ENCODE assay signal across 15 cellular contexts in the genomic region with DNA sequence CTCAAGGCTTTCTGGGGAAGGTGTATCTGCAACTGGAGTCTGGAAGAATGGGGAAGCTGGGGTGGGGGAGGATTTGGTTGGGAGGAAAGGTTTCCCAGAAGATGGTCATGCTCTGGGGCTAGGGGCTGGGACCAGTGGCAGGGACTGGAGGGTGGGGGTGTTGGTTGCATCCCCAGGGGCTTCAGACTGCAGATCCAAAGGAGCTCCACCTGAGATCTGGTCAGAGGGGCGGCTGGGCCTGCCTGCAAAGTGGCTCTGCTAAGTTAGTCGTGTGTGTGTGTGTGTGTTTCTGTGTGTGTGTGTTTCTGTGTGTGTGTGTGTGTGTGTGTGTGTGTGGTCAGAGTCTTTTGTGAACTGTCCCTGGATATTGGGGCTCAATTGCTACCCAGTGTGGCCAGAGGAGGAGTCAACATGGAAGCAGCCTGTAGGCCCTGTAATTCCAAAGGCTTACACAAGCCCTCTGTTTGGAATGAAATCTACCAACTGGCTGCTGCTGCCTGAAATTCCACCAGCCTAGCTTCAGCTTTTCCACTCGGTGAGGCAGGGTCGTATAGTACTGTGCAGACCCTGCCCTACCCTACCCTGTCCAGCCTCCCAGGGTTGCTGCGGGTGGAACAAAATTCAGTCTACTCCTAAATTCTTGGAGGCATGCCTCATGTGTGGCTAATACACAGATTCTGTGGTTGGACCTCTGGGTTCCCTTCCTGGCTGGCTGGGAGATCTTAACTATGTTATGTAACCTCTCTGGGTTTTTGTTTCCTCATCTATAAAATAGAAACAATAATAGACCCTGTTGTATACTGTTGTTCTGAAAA. TPM values are rescaled to one million over a fixed set of nuclear protein-coding genes. Genes with fewer than 3 reads are reported as not detected.
DNase-seq lines count a peak whose midpoint lies in the region; ATAC-seq, FAIRE-seq and TF ChIP-seq lines count a peak whose summit lies in the region.
"Had no signal": no experiment of that assay in that cellular context is flagged by ENCODE, and none has a peak within 500 bp of the region (broad histone marks: within the 10 kb centered on the region; RNA-seq: fewer than 3 reads in every experiment).

No MANE protein-coding gene starts in this region.

- H3K4me3 ChIP-seq in IMR-90 (ENCODE audit: insufficient read depth, low read depth, low read length) (no peak overlapping the region), ascending aorta (peak overlapping the region; percentile 81 to 95), keratinocyte (ENCODE audit: control insufficient read depth in 2 of 3, extremely low read depth in 1 of 3, insufficient read depth in 2 of 3, low read depth in 1 of 3, low read length in 3 of 3) (no peak overlapping the region), stomach (peak overlapping the region in 1 of 4 donors; percentile 18)
- H3K4me3 ChIP-seq: left lung had no signal

- H3K9ac ChIP-seq in IMR-90 (ENCODE audit: low read depth, low read length) (no peak overlapping the region), keratinocyte (ENCODE audit: control insufficient read depth, extremely low read depth, insufficient read depth, low read length) (no peak overlapping the region)

- peak overlapping the region; percentile 17; the same call in 1 of the 2 replicates for H3K4me2 ChIP-seq in IMR-90 (ENCODE audit: low read depth, low read length)
- H3K4me2 ChIP-seq in keratinocyte (ENCODE audit: control insufficient read depth, extremely low read depth, insufficient read depth, low read depth, low read length) = no peak overlapping the region

- TF ChIP-seq CTCF in IMR-90 (conservative IDR thresholded peaks at IDR 0.05; ENCODE audit: low read depth, low read length) (no peak), ascending aorta (IDR thresholded peaks at IDR 0.05) (no peak), keratinocyte (optimal IDR thresholded peaks at IDR 0.05 in 1 of 3, IDR thresholded peaks at IDR 0.05 in 1 of 3, conservative IDR thresholded peaks at IDR 0.05 in 1 of 3; ENCODE audit: extremely low read depth in 1 of 3, insufficient read depth in 2 of 3, low read length in 3 of 3) (no peak), stomach (IDR thresholded peaks at IDR 0.05) (no peak), Calu3 (IDR thresholded peaks at IDR 0.05; ENCODE audit: unreplicated experiment) (no peak)

- H2BK20ac ChIP-seq in IMR-90 (ENCODE audit: low read depth, low read length) = no peak overlapping the region

- peak overlapping the region; percentile 1 for H2AFZ ChIP-seq in IMR-90 (replicated peaks; ENCODE audit: low read length, poor library complexity)
- H2AFZ ChIP-seq in keratinocyte (ENCODE audit: control insufficient read depth, low read length) = no peak overlapping the region

- TF ChIP-seq POLR2A in IMR-90 (IDR thresholded peaks at IDR 0.05; ENCODE audit: low read depth, low read length) (no peak), stomach (IDR thresholded peaks at IDR 0.05) (no peak)

- TF ChIP-seq EP300 in stomach (IDR thresholded peaks at IDR 0.05) = no peak

- H2BK120ac ChIP-seq in IMR-90 (ENCODE audit: low read depth, low read length) = no peak overlapping the region

- H2AK9ac ChIP-seq in IMR-90 (replicated peaks; ENCODE audit: low read depth, low read length, poor library complexity) = no peak overlapping the region

- peak overlapping the region; percentile 63 for H2AK5ac ChIP-seq in IMR-90 (ENCODE audit: low read depth, low read length)

- BruUV-seq in IMR-90 (replicated peaks; lab: Mats Ljungman, UMichigan) = no TSS peak
- no TSS peak for BruUV-seq in Calu3 (replicated peaks; lab: Mats Ljungman, UMichigan)

- WGBS in IMR-90 (ENCODE audit: extremely low coverage in 2 of 2, insufficient read length in 1 of 2), 2 experiments = 74% methylated on average over 3 of the region's 5 CpGs; no CpG with 5 or more reads in 1 of the 2 experiments
- WGBS in stomach, 5 donors = 42 to 65% (median 61%) methylated on average over 5 of the region's 5 CpGs

- H3K36me3 Mint-ChIP-seq in Calu3 (ENCODE audit: insufficient read depth, unreplicated experiment) = peaks cover 5% of the 10 kb centered on the region

- DNase-seq in IMR-90 = peak; percentile 59
- DNase-seq in ascending aorta (ENCODE audit: low spot score in 2 of 2) = no peak
- DNase-seq in keratinocyte (ENCODE audit: low read depth, low spot score) = no peak
- DNase-seq in stomach = no peak
- DNase-seq in Calu3 = no peak
- DNase-seq in cerebellar nuclear complex (lab: John Stamatoyannopoulos, UW) = no peak
- no peak for DNase-seq in SHP77 treated with DMSO at 0.1 percent for 48 hours (lab: John Stamatoyannopoulos, UW)
- DNase-seq in GDM1 (lab: John Stamatoyannopoulos, UW) = no peak
- DNase-seq: effector memory CD4-positive, alpha-beta T cell; H7; left lung; NCI-H1436 treated with DMSO at 0.1 percent for 48 hours; stimulated activated naive CD4-positive, alpha-beta T cell had no signal

- peak overlapping the region; percentile 23 for H2BK5ac ChIP-seq in IMR-90 (ENCODE audit: low read depth, low read length, poor library complexity, severe bottlenecking)

- H3K27ac Mint-ChIP-seq in Calu3 (ENCODE audit: unreplicated experiment) = no peak overlapping the region
- H3K27ac Mint-ChIP-seq: activated T-helper 2 cell treated with anti-CD3 and anti-CD28 coated beads, Interferon-gamma antibody, Interleukin-2, Interleukin-4, amounts not matched to agents 10 μg/mL and 5 μg/mL and 100 μg/mL, durations not matched to agents 14 hours and 24 hours and 36 hours had no signal

- H4K8ac ChIP-seq in IMR-90 (ENCODE audit: low read depth in 2 of 2, low read length in 2 of 2) = no peak overlapping the region

- in situ Hi-C loops in IMR-90 (cut with MboI; ENCODE audit: low sequenced_read_pairs) = no loop called here

- 0 out of 2 replicates have a peak overlapping the region, but pooled peaks have one; percentile 50 for H3K4ac ChIP-seq in IMR-90 (ENCODE audit: low read depth, low read length)

- no peak overlapping the region for H3K27ac ChIP-seq in IMR-90 (ENCODE audit: insufficient read depth, low read length)
- peak overlapping the region; percentile 96 to 99 for H3K27ac ChIP-seq in ascending aorta
- H3K27ac ChIP-seq in keratinocyte (ENCODE audit: control insufficient read depth, insufficient read depth, low read length) = no peak overlapping the region
- peak overlapping the region; percentile 0 to 94 (median 92) for H3K27ac ChIP-seq in stomach
- H3K27ac ChIP-seq: VCaP had no signal

- no peak overlapping the region for H3K23ac ChIP-seq in IMR-90 (ENCODE audit: low read depth, low read length)

- TF ChIP-seq RAD21 in IMR-90 (IDR thresholded peaks at IDR 0.05; ENCODE audit: low read length) = no peak

- H3K4me1 ChIP-seq in IMR-90 (ENCODE audit: control insufficient read depth, insufficient read depth, low read length) (peaks cover 56% of the 10 kb centered on the region), ascending aorta (peaks cover 42 to 71% of the 10 kb centered on the region in 2 donors), keratinocyte (ENCODE audit: control insufficient read depth, extremely low read depth, insufficient read depth, low read length) (peaks cover 27% of the 10 kb centered on the region), stomach (peaks cover 61 to 90% (median 84%) of the 10 kb centered on the region in 4 donors)

- H3K36me3 ChIP-seq in IMR-90 (ENCODE audit: control insufficient read depth, insufficient read depth, low read length) (0 out of 2 replicates have a peak, but pooled peaks cover 2% of the 10 kb centered on the region), ascending aorta (peaks cover 0 to 15% of the 10 kb centered on the region in 2 donors), keratinocyte (ENCODE audit: control insufficient read depth in 2 of 2, extremely low read depth in 1 of 2, insufficient read depth in 2 of 2, low read length in 2 of 2) (no peaks in the 10 kb centered on the region), stomach (no peaks in the 10 kb centered on the region)
- H3K36me3 ChIP-seq: left lung had no signal

- H3K14ac ChIP-seq in IMR-90 (replicated peaks; ENCODE audit: low read depth, low read length) = no peak overlapping the region

- H3K4me3 Mint-ChIP-seq in Calu3 (ENCODE audit: low read depth, unreplicated experiment) = no peak overlapping the region

- H3K27me3 ChIP-seq in IMR-90 (ENCODE audit: control insufficient read depth, insufficient read depth, low read length) (no peaks in the 10 kb centered on the region), ascending aorta (no peaks in the 10 kb centered on the region), keratinocyte (ENCODE audit: control insufficient read depth, extremely low read depth, insufficient read depth, low read length) (no peaks in the 10 kb centered on the region), stomach (peaks cover 0 to 6% (median 0%) of the 10 kb centered on the region in 3 donors)

- peaks cover 0 to 4% of the 10 kb centered on the region in 2 experiments; a peak in 2 of 4 replicates for H3K79me1 ChIP-seq in IMR-90 (ENCODE audit: low read depth in 1 of 2, low read length in 2 of 2)

- peak; percentile 25 for ATAC-seq in IMR-90 (ENCODE audit: low read depth)

- H2BK15ac ChIP-seq in IMR-90 (ENCODE audit: low read depth, low read length) = no peak overlapping the region

- H4K5ac ChIP-seq in IMR-90 (ENCODE audit: low read depth, low read length) = no peak overlapping the region

- CTCF ChIA-PET in IMR-90 (lab: Yijun Ruan, JAX) = interaction anchor here (1.0 kb wide), 1 partner anchor 13 kb away, joined by 3 read pairs; a partner anchor contains a TSS
- CTCF ChIA-PET in Calu3 (lab: Charles Lee) = interaction anchor here (0.6 kb wide), 1 partner anchor 14 kb away, joined by 3 read pairs; no protein-coding TSS in a partner anchor

- no peaks in the 10 kb centered on the region for H3K9me3 ChIP-seq in IMR-90 (ENCODE audit: control insufficient read depth, insufficient read depth, low read length)
- H3K9me3 ChIP-seq in ascending aorta = no peaks in the 10 kb centered on the region
- H3K9me3 ChIP-seq in keratinocyte (ENCODE audit: control insufficient read depth, low read depth, low read length) = no peaks in the 10 kb centered on the region
- no peaks in the 10 kb centered on the region for H3K9me3 ChIP-seq in stomach
- H3K9me3 ChIP-seq: left lung had no signal

- no peaks in the 10 kb centered on the region for H3K79me2 ChIP-seq in keratinocyte (ENCODE audit: control insufficient read depth, insufficient read depth, low read length)

- no peaks in the 10 kb centered on the region for H3K9me3 Mint-ChIP-seq in Calu3 (ENCODE audit: low read depth, unreplicated experiment)
- H3K9me3 Mint-ChIP-seq: activated T-helper 2 cell treated with anti-CD3 and anti-CD28 coated beads, Interferon-gamma antibody, Interleukin-2, Interleukin-4, amounts not matched to agents 10 μg/mL and 5 μg/mL and 100 μg/mL, durations not matched to agents 14 hours and 24 hours and 36 hours had no signal

- POLR2A ChIA-PET in IMR-90 (lab: Charles Lee; ENCODE audit: unreplicated experiment) = no interaction called here

- FAIRE-seq in keratinocyte (lab: Jason Lieb, UNC) = peak; percentile 57

- H3K18ac ChIP-seq in IMR-90 (ENCODE audit: low read depth, low read length) = no peak overlapping the region; the same call in 1 of the 2 replicates

- peaks cover 20% of the 10 kb centered on the region for H3K27me3 Mint-ChIP-seq in Calu3 (ENCODE audit: unreplicated experiment)

- no peak overlapping the region; the same call in 1 of the 2 replicates for H4K91ac ChIP-seq in IMR-90 (ENCODE audit: insufficient read depth, low read depth, low read length)

- intact Hi-C loops in IMR-90 (cut with micrococcal nuclease) = no loop called here
- intact Hi-C loops in ascending aorta (cut with DNase I) = loop anchor here (2.0 to 5.0 kb wide), 2 partner anchors 27 to 36 kb away; no protein-coding TSS in a partner anchor
- intact Hi-C loops in stomach (cut with DNase I; ENCODE audit: low total_unique reads) = no loop called here
- intact Hi-C loops in Calu3 (cut with micrococcal nuclease; ENCODE audit: unreplicated experiment) = no loop called here

- H3K56ac ChIP-seq in IMR-90 (ENCODE audit: extremely low read depth, insufficient read depth, low read length) = no peak overlapping the region

- dilution Hi-C loops in IMR-90 (cut with HindIII; ENCODE audit: low sequenced_read_pairs, unreplicated experiment) (no loop called here), keratinocyte (cut with MboI; ENCODE audit: extremely low pct_ligation_motif_present, low sequenced_read_pairs) (no loop called here)

- H3K4me1 Mint-ChIP-seq in Calu3 (ENCODE audit: low read depth, unreplicated experiment) = peaks cover 13% of the 10 kb centered on the region

- H3K9me1 ChIP-seq in IMR-90 (ENCODE audit: insufficient read depth, low read length) = peaks cover 17% of the 10 kb centered on the region
- no peaks in the 10 kb centered on the region for H3K9me1 ChIP-seq in keratinocyte (ENCODE audit: control insufficient read depth, extremely low read depth, insufficient read depth, low read length)

- H4K20me1 ChIP-seq in IMR-90 (ENCODE audit: insufficient read depth, low read length) (no peaks in the 10 kb centered on the region; the same call in 1 of the 2 replicates), keratinocyte (ENCODE audit: control insufficient read depth, extremely low read depth, insufficient read depth, low read length) (no peaks in the 10 kb centered on the region)

RNA-seq across cellular contexts. Expression of a gene that starts 12.5 kb away (rescaled TPM):
- total RNA-seq in IMR-90 (2012; rRNA removed) (3.0 and 3.1 TPM in 2 replicates), ascending aorta (128 TPM), stomach (10 to 100 TPM in 3 of 5 donors, 1 to 10 TPM in 2; 3.7 to 52.7 (median 20.1) TPM), Calu3 (2022) (0.92 and 2.5 TPM in 2 replicates)
- polyA plus RNA-seq in IMR-90 (2012; rRNA removed) (22.6 and 24.8 TPM in 2 replicates), keratinocyte (6.0 to 11.2 TPM (median 10.7 TPM) in 3 replicates), stomach (10 to 100 TPM; 12.6 to 42.3 (median 23.2) TPM)
- 10.2 and 21.0 TPM in 2 replicates for polyA plus RNA-seq in IMR-90 (2012; cell fraction: cytosol; rRNA removed)
- 33.0 and 36.8 TPM in 2 replicates for polyA plus RNA-seq in IMR-90 (2012; cell fraction: nucleus; rRNA removed; ENCODE audit: low replicate concordance)
- polyA plus RNA-seq in keratinocyte (2011; ENCODE audit: low read depth) = 1.3 TPM
- 25.4 and 30.0 TPM in 2 replicates for polyA plus RNA-seq in keratinocyte (2011; cell fraction: cytosol; rRNA removed)
- 33.8 and 34.5 TPM in 2 replicates for polyA plus RNA-seq in keratinocyte (2011; cell fraction: nucleus; rRNA removed)
- 6.1 and 27.4 TPM in 2 replicates for polyA plus RNA-seq in keratinocyte (2012; ENCODE audit: low replicate concordance)
- 9.0 to 78.1 TPM (median 23.8 TPM) in 3 replicates for polyA minus RNA-seq in keratinocyte
- polyA minus RNA-seq in keratinocyte (2011; cell fraction: cytosol; rRNA and poly(A)+ RNA removed) = 23.2 TPM
- 11.4 and 16.4 TPM in 2 replicates for polyA minus RNA-seq in keratinocyte (2011; cell fraction: nucleus; rRNA and poly(A)+ RNA removed)

RNA-seq across cellular contexts. Expression of a gene that starts 33.1 kb away (rescaled TPM):
- total RNA-seq in IMR-90 (2012; rRNA removed) (under 0.01 TPM in 2 replicates), ascending aorta (1.1 TPM), stomach (under 1 TPM in 1 of 5 donors, not detected in 4; 0.55 TPM), Calu3 (2022) (not detected in 2 replicates)
- polyA plus RNA-seq in IMR-90 (2012; rRNA removed) (0.24 TPM in 2 replicates), keratinocyte (0.03 to 0.05 TPM in 2 of 3 replicates, not detected in the other), stomach (1 to 10 TPM in 1 of 3 donors, under 1 TPM in 2; 0.23 to 1.8 (median 0.50) TPM)
- polyA plus RNA-seq in IMR-90 (2012; cell fraction: cytosol; rRNA removed) = 0.02 and 0.04 TPM in 2 replicates
- polyA plus RNA-seq in IMR-90 (2012; cell fraction: nucleus; rRNA removed; ENCODE audit: low replicate concordance) = 0.16 and 0.25 TPM in 2 replicates
- not detected for polyA plus RNA-seq in keratinocyte (2011; ENCODE audit: low read depth)
- 0.02 TPM in 1 of 2 replicates, not detected in the other for polyA plus RNA-seq in keratinocyte (2011; cell fraction: cytosol; rRNA removed)
- 0.06 and 0.21 TPM in 2 replicates for polyA plus RNA-seq in keratinocyte (2011; cell fraction: nucleus; rRNA removed)
- 0.03 and 0.17 TPM in 2 replicates for polyA plus RNA-seq in keratinocyte (2012; ENCODE audit: low replicate concordance)
- polyA minus RNA-seq in keratinocyte = 0.26 TPM in 1 of 3 replicates, not detected in the others
- not detected for polyA minus RNA-seq in keratinocyte (2011; cell fraction: cytosol; rRNA and poly(A)+ RNA removed)
- polyA minus RNA-seq in keratinocyte (2011; cell fraction: nucleus; rRNA and poly(A)+ RNA removed) = not detected in 2 replicates

Comparison
In these comparisons a context has a peak if more than half of its experiments do, and no peak if none do; other contexts are left out.
1. H3K27ac ChIP-seq: peak in ascending aorta (2 of 2) and stomach (5 of 5); none in IMR-90 (single experiment) and keratinocyte (single experiment).
2. H3K4me3 ChIP-seq: peak in ascending aorta (2 of 2); none in IMR-90 (single experiment) and keratinocyte (0 of 3).